In the genomic region with DNA sequence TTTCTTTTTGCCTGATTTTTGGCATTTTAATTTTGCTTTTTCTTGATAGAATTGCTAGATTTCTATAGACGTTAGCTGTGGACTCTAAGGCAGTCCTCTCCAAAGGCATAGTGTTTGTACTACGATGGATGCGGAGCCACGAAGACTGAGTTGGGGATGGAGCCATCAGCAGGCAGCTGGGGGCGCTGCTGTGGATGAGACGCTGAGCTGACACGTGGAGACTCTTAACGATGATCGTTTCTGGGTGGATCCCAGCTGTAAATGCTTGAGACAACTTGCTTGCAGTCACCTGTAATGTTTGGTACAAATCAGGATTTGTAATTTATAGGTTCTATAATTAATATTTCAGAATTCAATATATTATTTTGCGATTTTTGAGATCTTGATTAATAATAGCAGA, we compare ENCODE assay signal across 1 cellular context.
A peak's percentile ranks its signal among the peaks of the same experiment; 100 is the strongest.
TF ChIP-seq lines count a peak whose summit lies in the region.

No MANE protein-coding gene starts in this region.

TF ChIP-seq in K562, 482 proteins besides CTCF, POLR2A, EP300 and RAD21 (continued from another document and continues in another):
- TF ChIP-seq, protein P1, sequence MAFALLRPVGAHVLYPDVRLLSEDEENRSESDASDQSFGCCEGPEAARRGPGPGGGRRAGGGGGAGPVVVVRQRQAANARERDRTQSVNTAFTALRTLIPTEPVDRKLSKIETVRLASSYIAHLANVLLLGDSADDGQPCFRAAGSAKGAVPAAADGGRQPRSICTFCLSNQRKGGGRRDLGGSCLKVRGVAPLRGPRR (CRISPR knock-in tag; IDR thresholded peaks at IDR 0.05), result no peak
- no peak for TF ChIP-seq HNRNPK (IDR thresholded peaks at IDR 0.05; ENCODE audit: low read depth, low read length, poor library complexity, severe bottlenecking)
- no peak for TF ChIP-seq KDM2B (CRISPR knock-in tag; IDR thresholded peaks at IDR 0.05)
- TF ChIP-seq NR3C1 (CRISPR knock-in tag; IDR thresholded peaks at IDR 0.05), result no peak
- peak; percentile 74 for TF ChIP-seq BHLHE40 (IDR thresholded peaks at IDR 0.05; ENCODE audit: low read length)
- peak; percentile 43; the same call in 1 of the 2 replicates for TF ChIP-seq JUND (IDR thresholded peaks at IDR 0.05; ENCODE audit: borderline replicate concordance, low read depth, low read length)
- TF ChIP-seq JUND (tag; IDR thresholded peaks at IDR 0.05; ENCODE audit: borderline replicate concordance, low read depth, low read length), result no peak
- TF ChIP-seq, protein P2, sequence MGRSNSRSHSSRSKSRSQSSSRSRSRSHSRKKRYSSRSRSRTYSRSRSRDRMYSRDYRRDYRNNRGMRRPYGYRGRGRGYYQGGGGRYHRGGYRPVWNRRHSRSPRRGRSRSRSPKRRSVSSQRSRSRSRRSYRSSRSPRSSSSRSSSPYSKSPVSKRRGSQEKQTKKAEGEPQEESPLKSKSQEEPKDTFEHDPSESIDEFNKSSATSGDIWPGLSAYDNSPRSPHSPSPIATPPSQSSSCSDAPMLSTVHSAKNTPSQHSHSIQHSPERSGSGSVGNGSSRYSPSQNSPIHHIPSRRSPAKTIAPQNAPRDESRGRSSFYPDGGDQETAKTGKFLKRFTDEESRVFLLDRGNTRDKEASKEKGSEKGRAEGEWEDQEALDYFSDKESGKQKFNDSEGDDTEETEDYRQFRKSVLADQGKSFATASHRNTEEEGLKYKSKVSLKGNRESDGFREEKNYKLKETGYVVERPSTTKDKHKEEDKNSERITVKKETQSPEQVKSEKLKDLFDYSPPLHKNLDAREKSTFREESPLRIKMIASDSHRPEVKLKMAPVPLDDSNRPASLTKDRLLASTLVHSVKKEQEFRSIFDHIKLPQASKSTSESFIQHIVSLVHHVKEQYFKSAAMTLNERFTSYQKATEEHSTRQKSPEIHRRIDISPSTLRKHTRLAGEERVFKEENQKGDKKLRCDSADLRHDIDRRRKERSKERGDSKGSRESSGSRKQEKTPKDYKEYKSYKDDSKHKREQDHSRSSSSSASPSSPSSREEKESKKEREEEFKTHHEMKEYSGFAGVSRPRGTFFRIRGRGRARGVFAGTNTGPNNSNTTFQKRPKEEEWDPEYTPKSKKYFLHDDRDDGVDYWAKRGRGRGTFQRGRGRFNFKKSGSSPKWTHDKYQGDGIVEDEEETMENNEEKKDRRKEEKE (IDR thresholded peaks at IDR 0.05; ENCODE audit: borderline replicate concordance in 1 of 2, control insufficient read depth in 1 of 2, low read depth in 2 of 2, low read length in 1 of 2), result no peak
- TF ChIP-seq ZNF354B (CRISPR knock-in tag; IDR thresholded peaks at IDR 0.05), result no peak
- TF ChIP-seq HMG20B (CRISPR knock-in tag; IDR thresholded peaks at IDR 0.05), result no peak
- TF ChIP-seq, protein P3, sequence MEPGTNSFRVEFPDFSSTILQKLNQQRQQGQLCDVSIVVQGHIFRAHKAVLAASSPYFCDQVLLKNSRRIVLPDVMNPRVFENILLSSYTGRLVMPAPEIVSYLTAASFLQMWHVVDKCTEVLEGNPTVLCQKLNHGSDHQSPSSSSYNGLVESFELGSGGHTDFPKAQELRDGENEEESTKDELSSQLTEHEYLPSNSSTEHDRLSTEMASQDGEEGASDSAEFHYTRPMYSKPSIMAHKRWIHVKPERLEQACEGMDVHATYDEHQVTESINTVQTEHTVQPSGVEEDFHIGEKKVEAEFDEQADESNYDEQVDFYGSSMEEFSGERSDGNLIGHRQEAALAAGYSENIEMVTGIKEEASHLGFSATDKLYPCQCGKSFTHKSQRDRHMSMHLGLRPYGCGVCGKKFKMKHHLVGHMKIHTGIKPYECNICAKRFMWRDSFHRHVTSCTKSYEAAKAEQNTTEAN (CRISPR knock-in tag; IDR thresholded peaks at IDR 0.05), result no peak
- TF ChIP-seq POLR3A (IDR thresholded peaks at IDR 0.05; ENCODE audit: borderline replicate concordance, extremely low read depth, insufficient read depth, insufficient read length), result no peak
- TF ChIP-seq, protein P4, sequence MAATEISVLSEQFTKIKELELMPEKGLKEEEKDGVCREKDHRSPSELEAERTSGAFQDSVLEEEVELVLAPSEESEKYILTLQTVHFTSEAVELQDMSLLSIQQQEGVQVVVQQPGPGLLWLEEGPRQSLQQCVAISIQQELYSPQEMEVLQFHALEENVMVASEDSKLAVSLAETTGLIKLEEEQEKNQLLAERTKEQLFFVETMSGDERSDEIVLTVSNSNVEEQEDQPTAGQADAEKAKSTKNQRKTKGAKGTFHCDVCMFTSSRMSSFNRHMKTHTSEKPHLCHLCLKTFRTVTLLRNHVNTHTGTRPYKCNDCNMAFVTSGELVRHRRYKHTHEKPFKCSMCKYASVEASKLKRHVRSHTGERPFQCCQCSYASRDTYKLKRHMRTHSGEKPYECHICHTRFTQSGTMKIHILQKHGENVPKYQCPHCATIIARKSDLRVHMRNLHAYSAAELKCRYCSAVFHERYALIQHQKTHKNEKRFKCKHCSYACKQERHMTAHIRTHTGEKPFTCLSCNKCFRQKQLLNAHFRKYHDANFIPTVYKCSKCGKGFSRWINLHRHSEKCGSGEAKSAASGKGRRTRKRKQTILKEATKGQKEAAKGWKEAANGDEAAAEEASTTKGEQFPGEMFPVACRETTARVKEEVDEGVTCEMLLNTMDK (IDR thresholded peaks at IDR 0.05; ENCODE audit: borderline replicate concordance, insufficient read depth, low read depth, low read length, poor library complexity, severe bottlenecking), result peak; percentile 94
- TF ChIP-seq, protein P5, sequence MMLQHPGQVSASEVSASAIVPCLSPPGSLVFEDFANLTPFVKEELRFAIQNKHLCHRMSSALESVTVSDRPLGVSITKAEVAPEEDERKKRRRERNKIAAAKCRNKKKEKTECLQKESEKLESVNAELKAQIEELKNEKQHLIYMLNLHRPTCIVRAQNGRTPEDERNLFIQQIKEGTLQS (IDR thresholded peaks at IDR 0.05), result no peak
- TF ChIP-seq, protein P5 (CRISPR knock-in tag; conservative IDR thresholded peaks at IDR 0.05), result no peak
- TF ChIP-seq TEAD1 (CRISPR knock-in tag; IDR thresholded peaks at IDR 0.05), result no peak
- TF ChIP-seq, protein P6, sequence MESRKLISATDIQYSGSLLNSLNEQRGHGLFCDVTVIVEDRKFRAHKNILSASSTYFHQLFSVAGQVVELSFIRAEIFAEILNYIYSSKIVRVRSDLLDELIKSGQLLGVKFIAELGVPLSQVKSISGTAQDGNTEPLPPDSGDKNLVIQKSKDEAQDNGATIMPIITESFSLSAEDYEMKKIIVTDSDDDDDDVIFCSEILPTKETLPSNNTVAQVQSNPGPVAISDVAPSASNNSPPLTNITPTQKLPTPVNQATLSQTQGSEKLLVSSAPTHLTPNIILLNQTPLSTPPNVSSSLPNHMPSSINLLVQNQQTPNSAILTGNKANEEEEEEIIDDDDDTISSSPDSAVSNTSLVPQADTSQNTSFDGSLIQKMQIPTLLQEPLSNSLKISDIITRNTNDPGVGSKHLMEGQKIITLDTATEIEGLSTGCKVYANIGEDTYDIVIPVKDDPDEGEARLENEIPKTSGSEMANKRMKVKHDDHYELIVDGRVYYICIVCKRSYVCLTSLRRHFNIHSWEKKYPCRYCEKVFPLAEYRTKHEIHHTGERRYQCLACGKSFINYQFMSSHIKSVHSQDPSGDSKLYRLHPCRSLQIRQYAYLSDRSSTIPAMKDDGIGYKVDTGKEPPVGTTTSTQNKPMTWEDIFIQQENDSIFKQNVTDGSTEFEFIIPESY (CRISPR knock-in tag; IDR thresholded peaks at IDR 0.05), result no peak
- TF ChIP-seq FOS (IDR thresholded peaks at IDR 0.05; ENCODE audit: extremely low read depth, insufficient read length), result no peak
- TF ChIP-seq BCOR (IDR thresholded peaks at IDR 0.05), result no peak
- no peak for TF ChIP-seq MECOM (CRISPR knock-in tag; IDR thresholded peaks at IDR 0.05)
- TF ChIP-seq CREM (IDR thresholded peaks at IDR 0.05; ENCODE audit: low read depth), result peak; percentile 80
- no peak for TF ChIP-seq MED1 (CRISPR knock-in tag; IDR thresholded peaks at IDR 0.05; ENCODE audit: borderline replicate concordance)
- no peak for TF ChIP-seq BRCA1 (IDR thresholded peaks at IDR 0.05)
- TF ChIP-seq BRCA1 (CRISPR knock-in tag; IDR thresholded peaks at IDR 0.05), result no peak
- TF ChIP-seq, protein P7, sequence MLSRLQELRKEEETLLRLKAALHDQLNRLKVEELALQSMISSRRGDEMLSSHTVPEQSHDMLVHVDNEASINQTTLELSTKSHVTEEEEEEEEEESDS (CRISPR knock-in tag; IDR thresholded peaks at IDR 0.05), result no peak
- TF ChIP-seq MAFK (IDR thresholded peaks at IDR 0.05; ENCODE audit: low read length), result no peak
- peak; percentile 98 for TF ChIP-seq MYC (IDR thresholded peaks at IDR 0.05; ENCODE audit: low read depth, low read length)
- no peak for TF ChIP-seq MYC (CRISPR knock-in tag; IDR thresholded peaks at IDR 0.05; ENCODE audit: borderline replicate concordance, low read depth)
- TF ChIP-seq ZNF197 (CRISPR knock-in tag; IDR thresholded peaks at IDR 0.05; ENCODE audit: low read depth), result no peak
- no peak for TF ChIP-seq SETDB1 (IDR thresholded peaks at IDR 0.05; ENCODE audit: low read length)
- peak; percentile 63 for TF ChIP-seq HNRNPLL (IDR thresholded peaks at IDR 0.05; ENCODE audit: low read depth, low read length, poor library complexity, severe bottlenecking)
- TF ChIP-seq L3MBTL2 (IDR thresholded peaks at IDR 0.05), result peak; percentile 99
- TF ChIP-seq MAZ (CRISPR knock-in tag; conservative IDR thresholded peaks at IDR 0.05 in 1 of 2, IDR thresholded peaks at IDR 0.05 in 1 of 2), result peak in 1 of 2 experiments; percentile 44; a peak in 1 of 4 replicates
- no peak for TF ChIP-seq JUNB (CRISPR knock-in tag; conservative IDR thresholded peaks at IDR 0.05)
- TF ChIP-seq YBX1 (IDR thresholded peaks at IDR 0.05), result no peak
- TF ChIP-seq CCAR2 (IDR thresholded peaks at IDR 0.05; ENCODE audit: low read depth, low read length), result no peak
- no peak for TF ChIP-seq ZNF584 (CRISPR knock-in tag; IDR thresholded peaks at IDR 0.05; ENCODE audit: low read depth)
- TF ChIP-seq SAP30 (IDR thresholded peaks at IDR 0.05; ENCODE audit: borderline replicate concordance, insufficient read depth, low read depth, low read length, poor library complexity, severe bottlenecking), result no peak
- TF ChIP-seq EGR1 (conservative IDR thresholded peaks at IDR 0.05), result no peak
- no peak for TF ChIP-seq SAFB2 (IDR thresholded peaks at IDR 0.05; ENCODE audit: borderline replicate concordance, low read depth, low read length, severe bottlenecking)
- TF ChIP-seq, protein P8, sequence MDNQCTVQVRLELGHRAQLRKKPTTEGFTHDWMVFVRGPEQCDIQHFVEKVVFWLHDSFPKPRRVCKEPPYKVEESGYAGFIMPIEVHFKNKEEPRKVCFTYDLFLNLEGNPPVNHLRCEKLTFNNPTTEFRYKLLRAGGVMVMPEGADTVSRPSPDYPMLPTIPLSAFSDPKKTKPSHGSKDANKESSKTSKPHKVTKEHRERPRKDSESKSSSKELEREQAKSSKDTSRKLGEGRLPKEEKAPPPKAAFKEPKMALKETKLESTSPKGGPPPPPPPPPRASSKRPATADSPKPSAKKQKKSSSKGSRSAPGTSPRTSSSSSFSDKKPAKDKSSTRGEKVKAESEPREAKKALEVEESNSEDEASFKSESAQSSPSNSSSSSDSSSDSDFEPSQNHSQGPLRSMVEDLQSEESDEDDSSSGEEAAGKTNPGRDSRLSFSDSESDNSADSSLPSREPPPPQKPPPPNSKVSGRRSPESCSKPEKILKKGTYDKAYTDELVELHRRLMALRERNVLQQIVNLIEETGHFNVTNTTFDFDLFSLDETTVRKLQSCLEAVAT (IDR thresholded peaks at IDR 0.05), result no peak
- peak; percentile 67; the same call in 1 of the 2 replicates for TF ChIP-seq HDAC2 (IDR thresholded peaks at IDR 0.05)
- TF ChIP-seq, protein P9, sequence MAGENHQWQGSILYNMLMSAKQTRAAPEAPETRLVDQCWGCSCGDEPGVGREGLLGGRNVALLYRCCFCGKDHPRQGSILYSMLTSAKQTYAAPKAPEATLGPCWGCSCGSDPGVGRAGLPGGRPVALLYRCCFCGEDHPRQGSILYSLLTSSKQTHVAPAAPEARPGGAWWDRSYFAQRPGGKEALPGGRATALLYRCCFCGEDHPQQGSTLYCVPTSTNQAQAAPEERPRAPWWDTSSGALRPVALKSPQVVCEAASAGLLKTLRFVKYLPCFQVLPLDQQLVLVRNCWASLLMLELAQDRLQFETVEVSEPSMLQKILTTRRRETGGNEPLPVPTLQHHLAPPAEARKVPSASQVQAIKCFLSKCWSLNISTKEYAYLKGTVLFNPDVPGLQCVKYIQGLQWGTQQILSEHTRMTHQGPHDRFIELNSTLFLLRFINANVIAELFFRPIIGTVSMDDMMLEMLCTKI (IDR thresholded peaks at IDR 0.05; ENCODE audit: partially characterized antibody), result no peak
- no peak for TF ChIP-seq BRD9 (IDR thresholded peaks at IDR 0.05; ENCODE audit: low read depth, partially characterized antibody)
- TF ChIP-seq PRPF4 (IDR thresholded peaks at IDR 0.05; ENCODE audit: insufficient read depth, low read depth, low read length, poor library complexity, severe bottlenecking), result no peak
- no peak for TF ChIP-seq ZNF79 (CRISPR knock-in tag; IDR thresholded peaks at IDR 0.05; ENCODE audit: low read depth)
- no peak for TF ChIP-seq MAFF (IDR thresholded peaks at IDR 0.05; ENCODE audit: low read length)
- no peak for TF ChIP-seq ZNF699 (CRISPR knock-in tag; IDR thresholded peaks at IDR 0.05; ENCODE audit: insufficient replicate concordance)
- TF ChIP-seq MEF2D (tag; conservative IDR thresholded peaks at IDR 0.05; ENCODE audit: low read depth), result no peak
- TF ChIP-seq SOX6 (IDR thresholded peaks at IDR 0.05), result no peak
- TF ChIP-seq, protein P10, sequence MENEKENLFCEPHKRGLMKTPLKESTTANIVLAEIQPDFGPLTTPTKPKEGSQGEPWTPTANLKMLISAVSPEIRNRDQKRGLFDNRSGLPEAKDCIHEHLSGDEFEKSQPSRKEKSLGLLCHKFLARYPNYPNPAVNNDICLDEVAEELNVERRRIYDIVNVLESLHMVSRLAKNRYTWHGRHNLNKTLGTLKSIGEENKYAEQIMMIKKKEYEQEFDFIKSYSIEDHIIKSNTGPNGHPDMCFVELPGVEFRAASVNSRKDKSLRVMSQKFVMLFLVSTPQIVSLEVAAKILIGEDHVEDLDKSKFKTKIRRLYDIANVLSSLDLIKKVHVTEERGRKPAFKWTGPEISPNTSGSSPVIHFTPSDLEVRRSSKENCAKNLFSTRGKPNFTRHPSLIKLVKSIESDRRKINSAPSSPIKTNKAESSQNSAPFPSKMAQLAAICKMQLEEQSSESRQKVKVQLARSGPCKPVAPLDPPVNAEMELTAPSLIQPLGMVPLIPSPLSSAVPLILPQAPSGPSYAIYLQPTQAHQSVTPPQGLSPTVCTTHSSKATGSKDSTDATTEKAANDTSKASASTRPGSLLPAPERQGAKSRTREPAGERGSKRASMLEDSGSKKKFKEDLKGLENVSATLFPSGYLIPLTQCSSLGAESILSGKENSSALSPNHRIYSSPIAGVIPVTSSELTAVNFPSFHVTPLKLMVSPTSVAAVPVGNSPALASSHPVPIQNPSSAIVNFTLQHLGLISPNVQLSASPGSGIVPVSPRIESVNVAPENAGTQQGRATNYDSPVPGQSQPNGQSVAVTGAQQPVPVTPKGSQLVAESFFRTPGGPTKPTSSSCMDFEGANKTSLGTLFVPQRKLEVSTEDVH (IDR thresholded peaks at IDR 0.05; ENCODE audit: low read depth, partially characterized antibody), result no peak
